ENCODE assay signal across 25 cellular contexts in the genomic region with DNA sequence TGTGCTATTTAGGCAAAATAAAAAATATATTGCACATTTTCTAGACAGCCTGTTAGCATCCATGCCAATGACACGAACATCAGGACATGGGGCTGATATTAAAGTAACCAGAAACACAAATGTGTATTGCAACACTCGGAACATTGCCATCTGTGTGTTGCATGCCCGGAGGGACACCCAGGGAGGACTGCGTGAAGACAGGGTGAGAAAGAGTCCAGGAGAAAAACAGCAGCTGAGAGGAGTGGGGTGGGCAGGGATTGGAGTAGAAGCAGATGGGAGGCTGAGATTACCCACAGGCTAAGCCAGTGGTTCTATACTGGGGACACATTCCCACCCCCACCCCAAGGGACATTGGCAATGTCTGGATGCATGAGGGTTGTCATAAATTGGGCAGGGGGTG.
A peak's percentile ranks its signal among the peaks of the same experiment; 100 is the strongest.
DNase-seq lines count a peak whose midpoint lies in the region; ATAC-seq and TF ChIP-seq lines count a peak whose summit lies in the region.
"Had no signal": no experiment of that assay in that cellular context is flagged by ENCODE, and none has a peak within 500 bp of the region (broad histone marks: within the 10 kb centered on the region; RNA-seq: fewer than 3 reads in every experiment).

No MANE protein-coding gene starts in this region.

- no peaks in the 10 kb centered on the region for H3K36me3 Mint-ChIP-seq in neural crest cell (ENCODE audit: low read depth)
- H3K36me3 Mint-ChIP-seq: CD4-positive, CD25-positive, alpha-beta regulatory T cell had no signal

- no peak overlapping the region for H3K4me3 Mint-ChIP-seq in neural crest cell
- H3K4me3 Mint-ChIP-seq: CD4-positive, CD25-positive, alpha-beta regulatory T cell; HFFc6; T-helper 1 cell treated with Interleukin-12 subunit alpha and Interleukin-12 subunit beta and Interleukin-4 antibody, amounts not matched to agents 30 μg/mL and 1 μg/mL, for 36 hours had no signal

- H3K4me1 Mint-ChIP-seq in neural crest cell = no peaks in the 10 kb centered on the region
- H3K4me1 Mint-ChIP-seq: CD4-positive, CD25-positive, alpha-beta regulatory T cell had no signal

- no peak for ATAC-seq in HG03025 (IDR thresholded peaks at IDR 0.05; ENCODE audit: low FRiP score, unreplicated experiment)

- H3K9ac ChIP-seq in adipocyte (ENCODE audit: low read length) = no peak overlapping the region
- H3K9ac ChIP-seq: BLaER1 had no signal

- DNase-seq in D341Med (ENCODE audit: low spot score) (peak; percentile 59), NCI-H524 (lab: John Stamatoyannopoulos, UW) (peak; percentile 95), adipocyte (ENCODE audit: low read depth) (peak; percentile 64), neural crest cell (ENCODE audit: low read depth, low spot score) (no peak), cardiac septum (ENCODE audit: low spot score) (no peak), hippocampal formation (lab: John Stamatoyannopoulos, UW) (no peak)
- DNase-seq: CD4-positive, CD25-positive, alpha-beta regulatory T cell; DMS79 treated with DMSO at 0.1 percent for 48 hours; GF-D8; GOT3; HFFc6; KBM-7; MG63; NCI-H1048; NCI-H1417; NCI-H187; NCI-H2081 treated with DMSO at 0.1 percent for 48 hours; NCI-H2171 treated with DMSO at 0.1 percent for 48 hours; NCI-H526; SHP77; SW 1271 had no signal

- H3K9me3 Mint-ChIP-seq in neural crest cell = no peaks in the 10 kb centered on the region
- H3K9me3 Mint-ChIP-seq: HFFc6 had no signal

- no peaks in the 10 kb centered on the region for H3K36me3 ChIP-seq in adipocyte (ENCODE audit: control insufficient read depth, insufficient read depth, low read length, severe bottlenecking)
- H3K36me3 ChIP-seq: BLaER1, HAP-1, MG63 had no signal

- no peaks in the 10 kb centered on the region for H3K9me3 ChIP-seq in adipocyte (ENCODE audit: control insufficient read depth, low read length)
- H3K9me3 ChIP-seq: BLaER1, HAP-1 had no signal

- intact Hi-C loops in cardiac septum (cut with DNase I) = no loop called here

- peak overlapping the region; percentile 74 for H3K27ac Mint-ChIP-seq in neural crest cell (ENCODE audit: unreplicated experiment)
- H3K27ac Mint-ChIP-seq: CD4-positive, CD25-positive, alpha-beta regulatory T cell; HFFc6; T-helper 1 cell treated with Interleukin-12 subunit alpha and Interleukin-12 subunit beta and Interleukin-4 antibody, amounts not matched to agents 30 μg/mL and 1 μg/mL, for 36 hours had no signal

- TF ChIP-seq CTCF in neural crest cell (conservative IDR thresholded peaks at IDR 0.05) = no peak

- peaks cover 57% of the 10 kb centered on the region for H3K27me3 Mint-ChIP-seq in neural crest cell (ENCODE audit: low read depth)

- no peaks in the 10 kb centered on the region for H3K27me3 ChIP-seq in adipocyte (replicated peaks; ENCODE audit: control insufficient read depth, insufficient read depth, low read length)
- H3K27me3 ChIP-seq: BLaER1 had no signal

- H3K4me1 ChIP-seq in adipocyte (ENCODE audit: control insufficient read depth, insufficient read depth, low read length) = peaks cover 11% of the 10 kb centered on the region
- H3K4me1 ChIP-seq: BLaER1, HAP-1 had no signal

- no peak overlapping the region for H3K4me3 ChIP-seq in adipocyte (ENCODE audit: low read length)
- H3K4me3 ChIP-seq: BLaER1, HAP-1, MG63 had no signal

Comparison
In these comparisons a context has a peak if more than half of its experiments do, and no peak if none do; other contexts are left out.
1. DNase-seq: peak in D341Med (single experiment), NCI-H524 (2 of 2) and adipocyte (single experiment); none in neural crest cell (single experiment), cardiac septum (single experiment) and hippocampal formation (0 of 2).